12 cellular contexts compared by ENCODE assay signal in the genomic region with DNA sequence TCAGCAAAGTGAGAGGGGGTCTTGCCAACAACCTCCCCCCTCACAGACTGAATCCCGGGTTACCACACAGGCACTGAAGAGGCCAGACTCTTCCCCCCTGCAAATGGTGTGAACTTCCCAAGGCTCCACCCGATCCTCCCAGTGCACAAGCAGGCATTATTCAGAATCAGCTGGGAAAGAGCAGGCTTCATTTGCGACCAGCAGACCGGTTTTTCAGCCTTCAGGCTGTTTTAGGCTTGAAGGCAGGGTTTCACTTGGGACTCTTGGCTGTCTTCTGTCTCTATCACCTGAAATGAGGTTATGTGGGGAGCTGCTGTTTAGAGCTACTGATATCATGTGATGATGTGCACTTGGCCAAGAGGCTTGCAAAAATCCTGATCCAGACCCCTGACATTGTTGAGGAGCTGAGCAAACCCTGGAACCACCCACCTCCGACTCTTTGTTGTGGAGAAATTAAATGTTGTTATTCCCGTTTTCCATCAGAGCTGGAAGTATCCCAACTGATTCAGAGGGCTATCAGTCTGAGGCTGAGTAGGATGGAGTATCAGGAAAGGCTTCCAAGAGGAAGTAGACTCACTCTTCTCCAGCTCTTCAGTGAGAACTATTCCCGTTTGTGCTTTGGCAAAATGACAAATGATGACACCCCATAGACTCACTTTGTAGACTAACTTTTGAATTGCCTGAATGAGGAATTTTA.
A peak's percentile ranks its signal among the peaks of the same experiment; 100 is the strongest.
DNase-seq lines count a peak whose midpoint lies in the region; ATAC-seq and TF ChIP-seq lines count a peak whose summit lies in the region.
"Had no signal": no experiment of that assay in that cellular context is flagged by ENCODE, and none has a peak within 500 bp of the region (broad histone marks: within the 10 kb centered on the region; RNA-seq: fewer than 3 reads in every experiment).

No MANE protein-coding gene starts in this region.

- 32% methylated on average over 7 of the region's 7 CpGs for WGBS in right cardiac atrium
- WGBS in aorta, 2 donors, result 77 to 81% methylated on average over 7 of the region's 7 CpGs
- WGBS in hepatocyte (ENCODE audit: low lambda C conversion rate, missing lambda C conversion rate), result 52% methylated on average over 7 of the region's 7 CpGs

- H3K36me3 ChIP-seq in aorta (ENCODE audit: control insufficient read depth in 1 of 2, insufficient read depth in 2 of 2, low read length in 1 of 2) (no peaks in the 10 kb centered on the region), hepatocyte (replicated peaks; ENCODE audit: insufficient read depth, low read depth) (no peaks in the 10 kb centered on the region)

- H3K4me2 ChIP-seq in hepatocyte, result no peak overlapping the region

- H3K4me3 ChIP-seq in right cardiac atrium (ENCODE audit: low read length) (no peak overlapping the region), aorta (ENCODE audit: low read length in 2 of 2) (no peak overlapping the region), hepatocyte (no peak overlapping the region)

- H2AFZ ChIP-seq in hepatocyte, result no peak overlapping the region

- no peak for TF ChIP-seq CTCF in hepatocyte (IDR thresholded peaks at IDR 0.05; ENCODE audit: poor library complexity)

- no peaks in the 10 kb centered on the region for H3K9me2 ChIP-seq in hepatocyte (replicated peaks; ENCODE audit: insufficient read depth)

- H3K27me3 ChIP-seq in right cardiac atrium (ENCODE audit: control insufficient read depth, insufficient read depth) (no peaks in the 10 kb centered on the region), aorta (ENCODE audit: control insufficient read depth in 1 of 2, insufficient read depth in 2 of 2, low read length in 1 of 2) (no peaks in the 10 kb centered on the region), hepatocyte (no peaks in the 10 kb centered on the region)

- H3K27ac ChIP-seq in right cardiac atrium (ENCODE audit: low read length) (peak overlapping the region; percentile 42), aorta (ENCODE audit: low read depth in 1 of 2, low read length in 2 of 2) (no peak overlapping the region), hepatocyte (no peak overlapping the region)

- no peak for DNase-seq in right cardiac atrium
- DNase-seq in left ventricle myocardium superior, result no peak
- peak; percentile 30 for DNase-seq in astrocyte of the hippocampus (ENCODE audit: low read depth, low spot score)
- DNase-seq in islet precursor cell, result peak; percentile 69
- DNase-seq in aorta, result no peak
- no peak for DNase-seq in COR-L47 (lab: John Stamatoyannopoulos, UW)
- DNase-seq in hepatocyte (ENCODE audit: low spot score), result no peak
- DNase-seq: ACHN; activated naive CD4-positive, alpha-beta T cell treated with Interleukin-2 at 50 U/mL for 16 hours; naive B cell; NCI-H69 had no signal

- no peaks in the 10 kb centered on the region for H3K79me2 ChIP-seq in hepatocyte

- ATAC-seq in right cardiac atrium, result peak in 1 of 2 donors; percentile 69
- ATAC-seq in left ventricle myocardium superior, result no peak
- peak; percentile 24 for ATAC-seq in aorta (ENCODE audit: low FRiP score)
- ATAC-seq in HG03135 (IDR thresholded peaks at IDR 0.05; ENCODE audit: unreplicated experiment), result no peak

- H4K20me1 ChIP-seq in hepatocyte (ENCODE audit: insufficient read depth, poor library complexity, severe bottlenecking), result no peaks in the 10 kb centered on the region

- H3K4me1 ChIP-seq in right cardiac atrium (ENCODE audit: control insufficient read depth, insufficient read depth, low read length) (peaks cover 14% of the 10 kb centered on the region), aorta (ENCODE audit: control insufficient read depth in 1 of 2, insufficient read depth in 2 of 2, low read length in 2 of 2) (no peaks in the 10 kb centered on the region), hepatocyte (ENCODE audit: insufficient read depth) (peaks cover 30% of the 10 kb centered on the region)

- intact Hi-C loops in right cardiac atrium (cut with DNase I) (no loop called here), left ventricle myocardium superior (cut with micrococcal nuclease) (no loop called here), aorta (cut with DNase I) (no loop called here)

- H3K9me3 ChIP-seq in right cardiac atrium (ENCODE audit: control insufficient read depth, low read length), result peaks cover 3% of the 10 kb centered on the region
- no peaks in the 10 kb centered on the region for H3K9me3 ChIP-seq in aorta (ENCODE audit: control insufficient read depth, low read length)
- H3K9me3 ChIP-seq in hepatocyte (ENCODE audit: low read depth), result no peaks in the 10 kb centered on the region

Comparison
In these comparisons a context has a peak if more than half of its experiments do, and no peak if none do; other contexts are left out.
1. DNase-seq: peak in astrocyte of the hippocampus (single experiment) and islet precursor cell (single experiment); none in right cardiac atrium (0 of 3), left ventricle myocardium superior (single experiment), aorta (0 of 2), COR-L47 (single experiment) and hepatocyte (single experiment).